ENCODE assay signal across 1 cellular context in genomic region chr6:31702421-31702818, GRCh38.
TF ChIP-seq lines count a peak whose summit lies in the region.

No MANE protein-coding gene starts in this region.

TF ChIP-seq in K562, 482 proteins besides CTCF, POLR2A, EP300 and RAD21 (continued from another document):
- TF ChIP-seq ZBTB26 (CRISPR knock-in tag; IDR thresholded peaks at IDR 0.05) (peak; percentile 60), SRF (CRISPR knock-in tag; IDR thresholded peaks at IDR 0.05) (0 out of 4 replicates have a peak, but pooled peaks of 1 of the 2 experiments have one; percentile 2), ZBED1 (IDR thresholded peaks at IDR 0.05) (no peak), EGR1 (conservative IDR thresholded peaks at IDR 0.05) (peak; percentile 62), RERE (CRISPR knock-in tag; IDR thresholded peaks at IDR 0.05; ENCODE audit: borderline replicate concordance) (peak; percentile 97; the same call in 1 of the 2 replicates), GATA2 (CRISPR knock-in tag; IDR thresholded peaks at IDR 0.05) (no peak), MEIS2 (IDR thresholded peaks at IDR 0.05; ENCODE audit: partially characterized antibody) (no peak), TAF7 (tag; IDR thresholded peaks at IDR 0.05) (peak; percentile 63), ARNT (IDR thresholded peaks at IDR 0.05) (0 out of 4 replicates have a peak, but pooled peaks have one; percentile 28 to 46), ZBTB11 (CRISPR knock-in tag; IDR thresholded peaks at IDR 0.05) (no peak), NR2C2 (CRISPR knock-in tag; IDR thresholded peaks at IDR 0.05) (0 out of 2 replicates have a peak, but pooled peaks have one; percentile 1), NR2C2 (tag; IDR thresholded peaks at IDR 0.05) (no peak), SMARCA4 (IDR thresholded peaks at IDR 0.05) (peak; percentile 82), ARHGAP35 (IDR thresholded peaks at IDR 0.05; ENCODE audit: partially characterized antibody) (peak; percentile 4), NUFIP1 (IDR thresholded peaks at IDR 0.05; ENCODE audit: partially characterized antibody) (peak; percentile 48)
- TF ChIP-seq, protein P1, sequence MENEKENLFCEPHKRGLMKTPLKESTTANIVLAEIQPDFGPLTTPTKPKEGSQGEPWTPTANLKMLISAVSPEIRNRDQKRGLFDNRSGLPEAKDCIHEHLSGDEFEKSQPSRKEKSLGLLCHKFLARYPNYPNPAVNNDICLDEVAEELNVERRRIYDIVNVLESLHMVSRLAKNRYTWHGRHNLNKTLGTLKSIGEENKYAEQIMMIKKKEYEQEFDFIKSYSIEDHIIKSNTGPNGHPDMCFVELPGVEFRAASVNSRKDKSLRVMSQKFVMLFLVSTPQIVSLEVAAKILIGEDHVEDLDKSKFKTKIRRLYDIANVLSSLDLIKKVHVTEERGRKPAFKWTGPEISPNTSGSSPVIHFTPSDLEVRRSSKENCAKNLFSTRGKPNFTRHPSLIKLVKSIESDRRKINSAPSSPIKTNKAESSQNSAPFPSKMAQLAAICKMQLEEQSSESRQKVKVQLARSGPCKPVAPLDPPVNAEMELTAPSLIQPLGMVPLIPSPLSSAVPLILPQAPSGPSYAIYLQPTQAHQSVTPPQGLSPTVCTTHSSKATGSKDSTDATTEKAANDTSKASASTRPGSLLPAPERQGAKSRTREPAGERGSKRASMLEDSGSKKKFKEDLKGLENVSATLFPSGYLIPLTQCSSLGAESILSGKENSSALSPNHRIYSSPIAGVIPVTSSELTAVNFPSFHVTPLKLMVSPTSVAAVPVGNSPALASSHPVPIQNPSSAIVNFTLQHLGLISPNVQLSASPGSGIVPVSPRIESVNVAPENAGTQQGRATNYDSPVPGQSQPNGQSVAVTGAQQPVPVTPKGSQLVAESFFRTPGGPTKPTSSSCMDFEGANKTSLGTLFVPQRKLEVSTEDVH (IDR thresholded peaks at IDR 0.05; ENCODE audit: low read depth, partially characterized antibody), result peak; percentile 47
- TF ChIP-seq, protein P2, sequence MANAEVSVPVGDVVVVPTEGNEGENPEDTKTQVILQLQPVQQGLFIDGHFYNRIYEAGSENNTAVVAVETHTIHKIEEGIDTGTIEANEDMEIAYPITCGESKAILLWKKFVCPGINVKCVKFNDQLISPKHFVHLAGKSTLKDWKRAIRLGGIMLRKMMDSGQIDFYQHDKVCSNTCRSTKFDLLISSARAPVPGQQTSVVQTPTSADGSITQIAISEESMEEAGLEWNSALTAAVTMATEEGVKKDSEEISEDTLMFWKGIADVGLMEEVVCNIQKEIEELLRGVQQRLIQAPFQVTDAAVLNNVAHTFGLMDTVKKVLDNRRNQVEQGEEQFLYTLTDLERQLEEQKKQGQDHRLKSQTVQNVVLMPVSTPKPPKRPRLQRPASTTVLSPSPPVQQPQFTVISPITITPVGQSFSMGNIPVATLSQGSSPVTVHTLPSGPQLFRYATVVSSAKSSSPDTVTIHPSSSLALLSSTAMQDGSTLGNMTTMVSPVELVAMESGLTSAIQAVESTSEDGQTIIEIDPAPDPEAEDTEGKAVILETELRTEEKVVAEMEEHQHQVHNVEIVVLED (CRISPR knock-in tag; IDR thresholded peaks at IDR 0.05), result no peak
TF ChIP-seq in K562: peak in this region for 36.
